In genomic region chr15:35117508-35118280, GRCh38 we compare ENCODE assay signal across 2 cellular contexts.
TF ChIP-seq lines count a peak whose summit lies in the region.

No MANE protein-coding gene starts in this region.

TF ChIP-seq in GM23338, 12 proteins besides CTCF, POLR2A, EP300 and RAD21 (continued from another document):
- TF ChIP-seq, protein P1, sequence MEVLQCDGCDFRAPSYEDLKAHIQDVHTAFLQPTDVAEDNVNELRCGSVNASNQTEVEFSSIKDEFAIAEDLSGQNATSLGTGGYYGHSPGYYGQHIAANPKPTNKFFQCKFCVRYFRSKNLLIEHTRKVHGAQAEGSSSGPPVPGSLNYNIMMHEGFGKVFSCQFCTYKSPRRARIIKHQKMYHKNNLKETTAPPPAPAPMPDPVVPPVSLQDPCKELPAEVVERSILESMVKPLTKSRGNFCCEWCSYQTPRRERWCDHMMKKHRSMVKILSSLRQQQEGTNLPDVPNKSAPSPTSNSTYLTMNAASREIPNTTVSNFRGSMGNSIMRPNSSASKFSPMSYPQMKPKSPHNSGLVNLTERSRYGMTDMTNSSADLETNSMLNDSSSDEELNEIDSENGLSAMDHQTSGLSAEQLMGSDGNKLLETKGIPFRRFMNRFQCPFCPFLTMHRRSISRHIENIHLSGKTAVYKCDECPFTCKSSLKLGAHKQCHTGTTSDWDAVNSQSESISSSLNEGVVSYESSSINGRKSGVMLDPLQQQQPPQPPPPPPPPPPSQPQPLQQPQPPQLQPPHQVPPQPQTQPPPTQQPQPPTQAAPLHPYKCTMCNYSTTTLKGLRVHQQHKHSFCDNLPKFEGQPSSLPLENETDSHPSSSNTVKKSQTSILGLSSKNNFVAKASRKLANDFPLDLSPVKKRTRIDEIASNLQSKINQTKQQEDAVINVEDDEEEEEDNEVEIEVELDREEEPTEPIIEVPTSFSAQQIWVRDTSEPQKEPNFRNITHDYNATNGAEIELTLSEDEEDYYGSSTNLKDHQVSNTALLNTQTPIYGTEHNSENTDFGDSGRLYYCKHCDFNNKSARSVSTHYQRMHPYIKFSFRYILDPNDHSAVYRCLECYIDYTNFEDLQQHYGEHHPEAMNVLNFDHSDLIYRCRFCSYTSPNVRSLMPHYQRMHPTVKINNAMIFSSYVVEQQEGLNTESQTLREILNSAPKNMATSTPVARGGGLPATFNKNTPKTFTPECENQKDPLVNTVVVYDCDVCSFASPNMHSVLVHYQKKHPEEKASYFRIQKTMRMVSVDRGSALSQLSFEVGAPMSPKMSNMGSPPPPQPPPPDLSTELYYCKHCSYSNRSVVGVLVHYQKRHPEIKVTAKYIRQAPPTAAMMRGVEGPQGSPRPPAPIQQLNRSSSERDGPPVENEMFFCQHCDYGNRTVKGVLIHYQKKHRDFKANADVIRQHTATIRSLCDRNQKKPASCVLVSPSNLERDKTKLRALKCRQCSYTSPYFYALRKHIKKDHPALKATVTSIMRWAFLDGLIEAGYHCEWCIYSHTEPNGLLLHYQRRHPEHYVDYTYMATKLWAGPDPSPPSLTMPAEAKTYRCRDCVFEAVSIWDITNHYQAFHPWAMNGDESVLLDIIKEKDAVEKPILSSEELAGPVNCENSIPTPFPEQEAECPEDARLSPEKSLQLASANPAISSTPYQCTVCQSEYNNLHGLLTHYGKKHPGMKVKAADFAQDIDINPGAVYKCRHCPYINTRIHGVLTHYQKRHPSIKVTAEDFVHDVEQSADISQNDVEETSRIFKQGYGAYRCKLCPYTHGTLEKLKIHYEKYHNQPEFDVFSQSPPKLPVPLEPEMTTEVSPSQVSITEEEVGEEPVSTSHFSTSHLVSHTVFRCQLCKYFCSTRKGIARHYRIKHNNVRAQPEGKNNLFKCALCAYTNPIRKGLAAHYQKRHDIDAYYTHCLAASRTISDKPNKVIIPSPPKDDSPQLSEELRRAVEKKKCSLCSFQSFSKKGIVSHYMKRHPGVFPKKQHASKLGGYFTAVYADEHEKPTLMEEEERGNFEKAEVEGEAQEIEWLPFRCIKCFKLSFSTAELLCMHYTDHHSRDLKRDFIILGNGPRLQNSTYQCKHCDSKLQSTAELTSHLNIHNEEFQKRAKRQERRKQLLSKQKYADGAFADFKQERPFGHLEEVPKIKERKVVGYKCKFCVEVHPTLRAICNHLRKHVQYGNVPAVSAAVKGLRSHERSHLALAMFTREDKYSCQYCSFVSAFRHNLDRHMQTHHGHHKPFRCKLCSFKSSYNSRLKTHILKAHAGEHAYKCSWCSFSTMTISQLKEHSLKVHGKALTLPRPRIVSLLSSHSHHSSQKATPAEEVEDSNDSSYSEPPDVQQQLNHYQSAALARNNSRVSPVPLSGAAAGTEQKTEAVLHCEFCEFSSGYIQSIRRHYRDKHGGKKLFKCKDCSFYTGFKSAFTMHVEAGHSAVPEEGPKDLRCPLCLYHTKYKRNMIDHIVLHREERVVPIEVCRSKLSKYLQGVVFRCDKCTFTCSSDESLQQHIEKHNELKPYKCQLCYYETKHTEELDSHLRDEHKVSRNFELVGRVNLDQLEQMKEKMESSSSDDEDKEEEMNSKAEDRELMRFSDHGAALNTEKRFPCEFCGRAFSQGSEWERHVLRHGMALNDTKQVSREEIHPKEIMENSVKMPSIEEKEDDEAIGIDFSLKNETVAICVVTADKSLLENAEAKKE (CRISPR knock-in tag; IDR thresholded peaks at IDR 0.05), result no peak
- no peak for TF ChIP-seq POLR2AphosphoS5 (IDR thresholded peaks at IDR 0.05; ENCODE audit: low read depth)
- TF ChIP-seq, protein P2, sequence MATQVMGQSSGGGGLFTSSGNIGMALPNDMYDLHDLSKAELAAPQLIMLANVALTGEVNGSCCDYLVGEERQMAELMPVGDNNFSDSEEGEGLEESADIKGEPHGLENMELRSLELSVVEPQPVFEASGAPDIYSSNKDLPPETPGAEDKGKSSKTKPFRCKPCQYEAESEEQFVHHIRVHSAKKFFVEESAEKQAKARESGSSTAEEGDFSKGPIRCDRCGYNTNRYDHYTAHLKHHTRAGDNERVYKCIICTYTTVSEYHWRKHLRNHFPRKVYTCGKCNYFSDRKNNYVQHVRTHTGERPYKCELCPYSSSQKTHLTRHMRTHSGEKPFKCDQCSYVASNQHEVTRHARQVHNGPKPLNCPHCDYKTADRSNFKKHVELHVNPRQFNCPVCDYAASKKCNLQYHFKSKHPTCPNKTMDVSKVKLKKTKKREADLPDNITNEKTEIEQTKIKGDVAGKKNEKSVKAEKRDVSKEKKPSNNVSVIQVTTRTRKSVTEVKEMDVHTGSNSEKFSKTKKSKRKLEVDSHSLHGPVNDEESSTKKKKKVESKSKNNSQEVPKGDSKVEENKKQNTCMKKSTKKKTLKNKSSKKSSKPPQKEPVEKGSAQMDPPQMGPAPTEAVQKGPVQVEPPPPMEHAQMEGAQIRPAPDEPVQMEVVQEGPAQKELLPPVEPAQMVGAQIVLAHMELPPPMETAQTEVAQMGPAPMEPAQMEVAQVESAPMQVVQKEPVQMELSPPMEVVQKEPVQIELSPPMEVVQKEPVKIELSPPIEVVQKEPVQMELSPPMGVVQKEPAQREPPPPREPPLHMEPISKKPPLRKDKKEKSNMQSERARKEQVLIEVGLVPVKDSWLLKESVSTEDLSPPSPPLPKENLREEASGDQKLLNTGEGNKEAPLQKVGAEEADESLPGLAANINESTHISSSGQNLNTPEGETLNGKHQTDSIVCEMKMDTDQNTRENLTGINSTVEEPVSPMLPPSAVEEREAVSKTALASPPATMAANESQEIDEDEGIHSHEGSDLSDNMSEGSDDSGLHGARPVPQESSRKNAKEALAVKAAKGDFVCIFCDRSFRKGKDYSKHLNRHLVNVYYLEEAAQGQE (IDR thresholded peaks at IDR 0.05; ENCODE audit: unreplicated experiment), result no peak
- no peak for TF ChIP-seq EZH2 (IDR thresholded peaks at IDR 0.05; ENCODE audit: low read depth, unreplicated experiment)
- no peak for TF ChIP-seq STAT1 (IDR thresholded peaks at IDR 0.05; ENCODE audit: unreplicated experiment)
- no peak for TF ChIP-seq ETS1 (IDR thresholded peaks at IDR 0.05)
- no peak for TF ChIP-seq EZH2phosphoT487 (IDR thresholded peaks at IDR 0.05; ENCODE audit: unreplicated experiment)
- no peak for TF ChIP-seq ZNF114 (CRISPR knock-in tag; IDR thresholded peaks at IDR 0.05)
- no peak for TF ChIP-seq JUNB (IDR thresholded peaks at IDR 0.05; ENCODE audit: unreplicated experiment)
- no peak for TF ChIP-seq CREB1 (CRISPR knock-in tag; IDR thresholded peaks at IDR 0.05; ENCODE audit: low read depth)

TF ChIP-seq in HEK293T, 16 proteins besides CTCF, POLR2A, EP300 and RAD21 (continued from another document):
- TF ChIP-seq SUZ12 (IDR thresholded peaks at IDR 0.05) (no peak), FOXK2 (IDR thresholded peaks at IDR 0.05) (no peak), TARDBP (IDR thresholded peaks at IDR 0.05) (no peak)
